14 cellular contexts compared by ENCODE assay signal in genomic region chr9:112699230-112699629, GRCh38. TPM values are rescaled to one million over a fixed set of nuclear protein-coding genes. Genes with fewer than 3 reads are reported as not detected.
DNase-seq lines count a peak whose midpoint lies in the region; ATAC-seq lines count a peak whose summit lies in the region.
"Had no signal": no experiment of that assay in that cellular context is flagged by ENCODE, and none has a peak within 500 bp of the region (broad histone marks: within the 10 kb centered on the region; RNA-seq: fewer than 3 reads in every experiment).

No MANE protein-coding gene starts in this region.

- intact Hi-C loops in activated CD4-positive, alpha-beta T cell treated with anti-CD3 and anti-CD28 coated beads for 36 hours (cut with DNase I, micrococcal nuclease): no loop called here

- POLR2A ChIA-PET in activated CD4-positive, alpha-beta T cell treated with anti-CD3 and anti-CD28 coated beads for 36 hours (lab: Charles Lee): no interaction called here

- H3K36me3 Mint-ChIP-seq in activated CD4-positive, alpha-beta T cell treated with anti-CD3 and anti-CD28 coated beads for 36 hours (ENCODE audit: low read depth): peaks cover 16% of the 10 kb centered on the region
- peaks cover 27% of the 10 kb centered on the region for H3K36me3 Mint-ChIP-seq in central memory CD8-positive, alpha-beta T cell (ENCODE audit: insufficient read depth)

- CTCF ChIA-PET in activated CD4-positive, alpha-beta T cell treated with anti-CD3 and anti-CD28 coated beads for 36 hours (lab: Charles Lee): no interaction called here

- H3K9me3 Mint-ChIP-seq in activated CD4-positive, alpha-beta T cell treated with anti-CD3 and anti-CD28 coated beads for 36 hours (ENCODE audit: low read depth): no peaks in the 10 kb centered on the region
- no peaks in the 10 kb centered on the region for H3K9me3 Mint-ChIP-seq in central memory CD8-positive, alpha-beta T cell
- H3K9me3 Mint-ChIP-seq: brain; stimulated activated naive CD8-positive, alpha-beta T cell treated with anti-CD3 and anti-CD28 coated beads, Interleukin-15, Interleukin-2, amounts not matched to agents 100 ng/mL and 50 ng/mL, for 24 hours had no signal

- no peak overlapping the region for H3K27ac Mint-ChIP-seq in activated CD4-positive, alpha-beta T cell treated with anti-CD3 and anti-CD28 coated beads for 36 hours
- no peak overlapping the region for H3K27ac Mint-ChIP-seq in central memory CD8-positive, alpha-beta T cell (ENCODE audit: low read depth)
- H3K27ac Mint-ChIP-seq: brain; stimulated activated naive CD8-positive, alpha-beta T cell treated with anti-CD3 and anti-CD28 coated beads, Interleukin-15, Interleukin-2, amounts not matched to agents 100 ng/mL and 50 ng/mL, for 24 hours had no signal

- peak; percentile 23 for ATAC-seq in activated CD4-positive, alpha-beta T cell treated with anti-CD3 and anti-CD28 coated beads for 36 hours
- ATAC-seq in GM21528 (IDR thresholded peaks at IDR 0.05; ENCODE audit: low FRiP score, unreplicated experiment) (peak; percentile 83), HG03175 (IDR thresholded peaks at IDR 0.05; ENCODE audit: unreplicated experiment) (peak; percentile 82), esophagus mucosa (no peak)
- peak; percentile 52 for ATAC-seq in central memory CD8-positive, alpha-beta T cell (replicated peaks; ENCODE audit: extremely low read depth, poor library complexity, severe bottlenecking)

- H3K4me3 Mint-ChIP-seq in activated CD4-positive, alpha-beta T cell treated with anti-CD3 and anti-CD28 coated beads for 36 hours: no peak overlapping the region
- H3K4me3 Mint-ChIP-seq in central memory CD8-positive, alpha-beta T cell: no peak overlapping the region
- H3K4me3 Mint-ChIP-seq: brain; stimulated activated naive CD8-positive, alpha-beta T cell treated with anti-CD3 and anti-CD28 coated beads, Interleukin-15, Interleukin-2, amounts not matched to agents 100 ng/mL and 50 ng/mL, for 24 hours had no signal

- DNase-seq in activated CD4-positive, alpha-beta T cell treated with anti-CD3 and anti-CD28 coated beads for 36 hours: peak; percentile 23
- no peak for DNase-seq in activated CD4-positive, alpha-beta T cell treated with anti-CD3 and anti-CD28 coated beads, Interleukin-2, amount 50 U/mL, for 4 hours
- DNase-seq in central memory CD8-positive, alpha-beta T cell (ENCODE audit: low spot score in 2 of 2): no peak
- DNase-seq in activated T-cell treated with anti-CD3 and anti-CD28 coated beads, Interleukin-2, amount 50 U/mL, for 48 hours: no peak
- no peak for DNase-seq in H4 (ENCODE audit: low spot score)
- DNase-seq: 8988T; activated CD8-positive, alpha-beta memory T cell treated with anti-CD3 and anti-CD28 coated beads, Interleukin-2, amount 50 U/mL, for 4 hours; NCI-H2107; stimulated activated CD4-positive, alpha-beta T cell treated with anti-CD3 and anti-CD28 coated beads, Interleukin-1b, Interleukin-23, amount 100 ng/mL, for 48 hours had no signal

- peaks cover 23% of the 10 kb centered on the region for H3K4me1 Mint-ChIP-seq in activated CD4-positive, alpha-beta T cell treated with anti-CD3 and anti-CD28 coated beads for 36 hours
- H3K4me1 Mint-ChIP-seq in central memory CD8-positive, alpha-beta T cell: peaks cover 16% of the 10 kb centered on the region

- no peaks in the 10 kb centered on the region for H3K27me3 Mint-ChIP-seq in activated CD4-positive, alpha-beta T cell treated with anti-CD3 and anti-CD28 coated beads for 36 hours
- no peaks in the 10 kb centered on the region for H3K27me3 Mint-ChIP-seq in central memory CD8-positive, alpha-beta T cell
- H3K27me3 Mint-ChIP-seq: brain; stimulated activated naive CD8-positive, alpha-beta T cell treated with anti-CD3 and anti-CD28 coated beads, Interleukin-15, Interleukin-2, amounts not matched to agents 100 ng/mL and 50 ng/mL, for 24 hours had no signal

RNA-seq across cellular contexts. Expression of gene INIP, which starts 18.7 kb away (rescaled TPM):
- total RNA-seq in activated CD4-positive, alpha-beta T cell treated with anti-CD3 and anti-CD28 coated beads for 36 hours: 10 to 100 TPM; 37.3 to 37.7 TPM
- 16.3 TPM for total RNA-seq in esophagus mucosa
- 34.7 and 45.8 TPM in 2 replicates for total RNA-seq in H4 (2014; rRNA removed; shearing (Covaris generic))

RNA-seq across cellular contexts. Expression of gene SNX30, which starts 51.3 kb away (rescaled TPM):
- total RNA-seq in activated CD4-positive, alpha-beta T cell treated with anti-CD3 and anti-CD28 coated beads for 36 hours: 1 to 10 TPM; 4.2 to 4.6 TPM
- total RNA-seq in esophagus mucosa: 8.5 TPM
- 13.8 and 17.4 TPM in 2 replicates for total RNA-seq in H4 (2014; rRNA removed; shearing (Covaris generic))
